Comparison of ENCODE assay signal across 15 cellular contexts in the genomic region with DNA sequence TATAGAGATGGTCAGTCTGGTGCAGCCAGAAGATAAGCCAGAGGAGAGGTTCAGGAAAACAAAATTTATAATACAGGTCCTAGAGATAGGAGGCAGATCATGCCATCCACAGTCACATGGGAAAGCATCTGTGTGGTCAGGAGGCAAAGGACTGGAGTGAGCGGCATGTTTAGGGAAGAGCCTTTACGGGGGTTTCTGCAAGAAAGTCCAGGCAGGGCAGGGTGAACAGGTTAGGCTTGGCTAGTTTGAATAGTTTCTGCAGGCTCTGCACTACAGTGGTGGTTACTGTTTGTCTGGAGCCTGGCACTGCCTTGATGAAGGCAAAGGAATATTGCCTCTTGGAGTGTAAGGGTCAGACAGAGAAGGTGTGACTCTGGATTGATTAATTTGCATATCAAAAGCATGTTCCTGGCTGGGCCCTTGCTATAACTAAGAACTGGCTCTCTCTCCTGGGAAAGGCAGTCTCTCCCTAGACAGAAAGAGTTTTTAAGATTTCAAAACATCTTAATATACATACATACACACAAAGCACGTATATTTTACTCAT.
"Had no signal": no experiment of that assay in that cellular context is flagged by ENCODE, and none has a peak within 500 bp of the region (broad histone marks: within the 10 kb centered on the region; RNA-seq: fewer than 3 reads in every experiment).

No MANE protein-coding gene starts in this region.

- H2AFZ ChIP-seq: hepatocyte, parathyroid adenoma had no signal

- DNase-seq: colonic mucosa; effector CD4-positive, alpha-beta T cell; foreskin melanocyte; head of caudate nucleus; left cardiac atrium; left ventricle myocardium inferior; lower lobe of right lung; stimulated activated naive CD4-positive, alpha-beta T cell had no signal

- H3K27me3 ChIP-seq: colonic mucosa, hepatocyte had no signal

- H3K4me3 ChIP-seq: colonic mucosa, hepatocyte, left ventricle myocardium inferior, lower lobe of right lung, skin epidermis had no signal

- H3K4me2 ChIP-seq: hepatocyte had no signal

- H3K4me3 Mint-ChIP-seq: memory B cell; mesothelial cell of epicardium; natural killer cell treated with Interleukin-12 subunit alpha and Interleukin-12 subunit beta and Interleukin-15 and Interleukin-18, amount 100 ng/mL, for 72 hours; type B pancreatic cell had no signal

- H3K9me3 Mint-ChIP-seq: memory B cell had no signal

- H3K36me3 Mint-ChIP-seq: memory B cell, mesothelial cell of epicardium, type B pancreatic cell had no signal

- H3K4me1 ChIP-seq: colonic mucosa, left ventricle myocardium inferior, lower lobe of right lung, parathyroid adenoma had no signal

- H3K27ac ChIP-seq: colonic mucosa, hepatocyte, left ventricle myocardium inferior, lower lobe of right lung, parathyroid adenoma, skin epidermis had no signal

- H3K9me3 ChIP-seq: colonic mucosa, lower lobe of right lung had no signal

- H3K27me3 Mint-ChIP-seq: memory B cell; natural killer cell treated with Interleukin-12 subunit alpha and Interleukin-12 subunit beta and Interleukin-15 and Interleukin-18, amount 100 ng/mL, for 72 hours; type B pancreatic cell had no signal

- H3K9ac ChIP-seq: parathyroid adenoma had no signal

- H3K36me3 ChIP-seq: colonic mucosa, left ventricle myocardium inferior, lower lobe of right lung had no signal

- H3K27ac Mint-ChIP-seq: memory B cell; mesothelial cell of epicardium; natural killer cell treated with Interleukin-12 subunit alpha and Interleukin-12 subunit beta and Interleukin-15 and Interleukin-18, amount 100 ng/mL, for 72 hours; type B pancreatic cell had no signal

- H3K4me1 Mint-ChIP-seq: memory B cell, mesothelial cell of epicardium had no signal
